ENCODE assay signal across 16 cellular contexts in genomic region chr10:34420273-34420672, GRCh38.
DNase-seq lines count a peak whose midpoint lies in the region; ATAC-seq and TF ChIP-seq lines count a peak whose summit lies in the region.
"Had no signal": no experiment of that assay in that cellular context is flagged by ENCODE, and none has a peak within 500 bp of the region (broad histone marks: within the 10 kb centered on the region; RNA-seq: fewer than 3 reads in every experiment).

No MANE protein-coding gene starts in this region.

- H3K36me3 Mint-ChIP-seq in GM23338 (ENCODE audit: low read depth) (no peaks in the 10 kb centered on the region), progenitor cell of endocrine pancreas (ENCODE audit: insufficient read depth) (peaks cover 1% of the 10 kb centered on the region)
- H3K36me3 Mint-ChIP-seq in activated naive CD8-positive, alpha-beta T cell treated with anti-CD3 and anti-CD28 coated beads for 36 hours, result no peaks in the 10 kb centered on the region
- H3K36me3 Mint-ChIP-seq: CD8-positive, alpha-beta T cell had no signal

- peaks cover 34% of the 10 kb centered on the region for H3K4me1 ChIP-seq in GM23338 (ENCODE audit: insufficient read depth)
- H3K4me1 ChIP-seq: BLaER1 treated with 17β-estradiol and CSF1 and Interleukin-3, amounts not matched to agents 10 nM and 100 nM; Caco-2 had no signal

- H3K4me3 ChIP-seq in GM23338, result no peak overlapping the region
- no peak overlapping the region for H3K4me3 ChIP-seq in LNCaP clone FGC (ENCODE audit: low read depth, low read length)
- H3K4me3 ChIP-seq: BLaER1 treated with 17β-estradiol and CSF1 and Interleukin-3, amounts not matched to agents 10 nM and 100 nM had no signal

- H2AFZ ChIP-seq in GM23338, result no peak overlapping the region

- peak overlapping the region; percentile 42 for H3K4me2 ChIP-seq in GM23338
- H3K4me2 ChIP-seq: BLaER1 treated with 17β-estradiol and CSF1 and Interleukin-3, amounts not matched to agents 10 nM and 100 nM had no signal

- H3F3A ChIP-seq in GM23338 (replicated peaks; ENCODE audit: low read depth), result no peaks in the 10 kb centered on the region

- H3K27me3 Mint-ChIP-seq in GM23338 (ENCODE audit: insufficient read depth, low read depth, poor library complexity) (peaks cover 2% of the 10 kb centered on the region), progenitor cell of endocrine pancreas (no peaks in the 10 kb centered on the region)
- no peaks in the 10 kb centered on the region for H3K27me3 Mint-ChIP-seq in activated naive CD8-positive, alpha-beta T cell treated with anti-CD3 and anti-CD28 coated beads for 36 hours
- H3K27me3 Mint-ChIP-seq: B cell; CD4-positive, alpha-beta T cell had no signal

- H4K20me1 ChIP-seq in GM23338 (replicated peaks; ENCODE audit: insufficient read depth), result no peaks in the 10 kb centered on the region
- H4K20me1 ChIP-seq: BLaER1 treated with 17β-estradiol and CSF1 and Interleukin-3, amounts not matched to agents 10 nM and 100 nM had no signal

- DNase-seq in GM23338 (ENCODE audit: low spot score) (no peak), LNCaP clone FGC (ENCODE audit: low read depth) (peak; percentile 53), progenitor cell of endocrine pancreas (ENCODE audit: low spot score, unreplicated experiment) (no peak), islet precursor cell (no peak)
- no peak for DNase-seq in activated naive CD8-positive, alpha-beta T cell treated with anti-CD3 and anti-CD28 coated beads for 36 hours
- DNase-seq: 8988T; AML-193; Caco-2; Calu3; CD4-positive, alpha-beta T cell; CD8-positive, alpha-beta T cell; DMS79 treated with DMSO at 0.1 percent for 48 hours; GF-D8 had no signal

- H3K27ac ChIP-seq in GM23338 (ENCODE audit: low read depth), result no peak overlapping the region
- H3K27ac ChIP-seq: BLaER1 treated with 17β-estradiol and CSF1 and Interleukin-3, amounts not matched to agents 10 nM and 100 nM; C4-2B had no signal

- no peaks in the 10 kb centered on the region for H3K27me3 ChIP-seq in GM23338 (ENCODE audit: insufficient read depth)
- H3K27me3 ChIP-seq: BLaER1 treated with 17β-estradiol and CSF1 and Interleukin-3, amounts not matched to agents 10 nM and 100 nM had no signal

- no peaks in the 10 kb centered on the region for H3K36me3 ChIP-seq in GM23338 (ENCODE audit: insufficient read depth)
- H3K36me3 ChIP-seq: BLaER1 treated with 17β-estradiol and CSF1 and Interleukin-3, amounts not matched to agents 10 nM and 100 nM had no signal

- H3K27ac Mint-ChIP-seq in GM23338, result no peak overlapping the region
- H3K27ac Mint-ChIP-seq in activated naive CD8-positive, alpha-beta T cell treated with anti-CD3 and anti-CD28 coated beads for 36 hours, result no peak overlapping the region
- no peak overlapping the region for H3K27ac Mint-ChIP-seq in progenitor cell of endocrine pancreas
- H3K27ac Mint-ChIP-seq: B cell; CD4-positive, alpha-beta T cell; CD8-positive, alpha-beta T cell had no signal

- peaks cover 18% of the 10 kb centered on the region for H3K79me2 ChIP-seq in GM23338 (replicated peaks; ENCODE audit: insufficient read depth)

- no peaks in the 10 kb centered on the region for H3K9me3 Mint-ChIP-seq in GM23338
- no peaks in the 10 kb centered on the region for H3K9me3 Mint-ChIP-seq in activated naive CD8-positive, alpha-beta T cell treated with anti-CD3 and anti-CD28 coated beads for 36 hours
- H3K9me3 Mint-ChIP-seq in progenitor cell of endocrine pancreas (ENCODE audit: low read depth), result no peaks in the 10 kb centered on the region
- H3K9me3 Mint-ChIP-seq: CD4-positive, alpha-beta T cell; CD8-positive, alpha-beta T cell had no signal

- ATAC-seq in GM23338, result no peak
- ATAC-seq: CD8-positive, alpha-beta T cell had no signal

- H3K4me3 Mint-ChIP-seq in GM23338 (no peak overlapping the region), progenitor cell of endocrine pancreas (ENCODE audit: low read depth) (no peak overlapping the region)
- no peak overlapping the region for H3K4me3 Mint-ChIP-seq in activated naive CD8-positive, alpha-beta T cell treated with anti-CD3 and anti-CD28 coated beads for 36 hours
- H3K4me3 Mint-ChIP-seq: B cell; CD4-positive, alpha-beta T cell; CD8-positive, alpha-beta T cell had no signal

- H3K4me1 Mint-ChIP-seq in GM23338, result peaks cover 59% of the 10 kb centered on the region
- H3K4me1 Mint-ChIP-seq in activated naive CD8-positive, alpha-beta T cell treated with anti-CD3 and anti-CD28 coated beads for 36 hours, result no peaks in the 10 kb centered on the region
- peaks cover 23% of the 10 kb centered on the region for H3K4me1 Mint-ChIP-seq in progenitor cell of endocrine pancreas (ENCODE audit: low read depth)
- H3K4me1 Mint-ChIP-seq: B cell had no signal

- H3K9me2 ChIP-seq in GM23338 (ENCODE audit: insufficient read depth), result no peaks in the 10 kb centered on the region

- no peak for TF ChIP-seq CTCF in GM23338 (conservative IDR thresholded peaks at IDR 0.05; ENCODE audit: low read depth in 2 of 2)
- no peak for TF ChIP-seq CTCF in LNCaP clone FGC (IDR thresholded peaks at IDR 0.05; ENCODE audit: control insufficient read depth, extremely low read depth, insufficient read depth)
- TF ChIP-seq CTCF in progenitor cell of endocrine pancreas (IDR thresholded peaks at IDR 0.05; ENCODE audit: unreplicated experiment), result no peak

TF ChIP-seq in GM23338, 12 proteins besides CTCF, POLR2A, EP300 and RAD21 (continues in another document):
- TF ChIP-seq STAT1 (IDR thresholded peaks at IDR 0.05; ENCODE audit: unreplicated experiment) (no peak), ZNF331 (CRISPR knock-in tag; IDR thresholded peaks at IDR 0.05; ENCODE audit: low read depth) (no peak), EZH2 (IDR thresholded peaks at IDR 0.05; ENCODE audit: low read depth, unreplicated experiment) (no peak), ETS1 (IDR thresholded peaks at IDR 0.05) (no peak), REST (IDR thresholded peaks at IDR 0.05; ENCODE audit: unreplicated experiment) (no peak), ZNF114 (CRISPR knock-in tag; IDR thresholded peaks at IDR 0.05) (no peak), NANOG (IDR thresholded peaks at IDR 0.05; ENCODE audit: borderline replicate concordance) (no peak), EZH2phosphoT487 (IDR thresholded peaks at IDR 0.05; ENCODE audit: unreplicated experiment) (no peak), CREB1 (CRISPR knock-in tag; IDR thresholded peaks at IDR 0.05; ENCODE audit: low read depth) (no peak), JUNB (IDR thresholded peaks at IDR 0.05; ENCODE audit: unreplicated experiment) (no peak), POLR2AphosphoS5 (IDR thresholded peaks at IDR 0.05; ENCODE audit: low read depth) (no peak)
